Comparison of ENCODE assay signal across 9 cellular contexts in the genomic region with DNA sequence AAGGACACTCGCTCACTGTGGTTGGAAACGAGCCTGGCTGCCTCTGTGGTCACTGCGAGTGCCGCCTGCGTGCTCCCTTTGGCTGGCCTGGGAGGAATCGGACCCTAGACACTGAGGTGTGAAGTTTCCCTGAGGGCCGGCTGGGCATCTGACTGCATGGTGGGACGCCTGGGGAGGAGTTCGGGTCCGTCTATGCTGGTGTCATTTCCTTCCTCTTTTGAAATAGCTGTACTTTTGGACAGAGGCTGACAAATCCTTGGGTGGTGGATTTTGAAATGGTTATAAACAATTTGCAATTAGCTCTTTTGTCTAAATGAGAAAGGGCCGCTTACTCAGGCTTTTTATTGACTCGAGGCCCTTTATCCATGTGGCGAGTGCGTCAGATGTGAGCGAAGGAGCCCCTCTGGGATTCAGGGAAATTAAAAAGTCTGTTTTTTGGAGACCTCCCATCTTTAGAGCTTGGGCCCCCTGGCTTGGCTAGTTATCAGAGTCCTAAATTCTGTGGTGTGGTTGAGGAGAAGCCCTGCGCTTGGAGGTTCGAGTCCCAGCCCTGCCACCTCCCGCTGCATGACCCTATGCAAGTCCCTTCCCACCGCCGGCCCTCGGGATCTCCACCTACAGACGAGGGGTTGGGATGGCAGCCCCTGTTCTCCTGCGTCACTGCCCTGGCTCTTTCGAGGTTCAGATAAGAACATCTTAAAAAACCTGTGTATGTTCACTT.
A peak's percentile ranks its signal among the peaks of the same experiment; 100 is the strongest.
DNase-seq lines count a peak whose midpoint lies in the region; ATAC-seq lines count a peak whose summit lies in the region.
"Had no signal": no experiment of that assay in that cellular context is flagged by ENCODE, and none has a peak within 500 bp of the region (broad histone marks: within the 10 kb centered on the region; RNA-seq: fewer than 3 reads in every experiment).

No MANE protein-coding gene starts in this region.

- CTCF ChIA-PET in activated CD4-positive, alpha-beta T cell treated with anti-CD3 and anti-CD28 coated beads, Interleukin-2, amount 10 ng/mL, durations not matched to agents 7 days and 5 days (lab: Charles Lee): interaction anchor here (0.6 to 1.1 kb wide), 3 partner anchors 186 to 292 kb away, joined by 3 to 4 read pairs (median 4); no protein-coding TSS in a partner anchor

- POLR2A ChIA-PET in activated CD4-positive, alpha-beta T cell treated with anti-CD3 and anti-CD28 coated beads, Interleukin-2, amount 10 ng/mL, durations not matched to agents 7 days and 5 days (lab: Charles Lee): interaction anchor here (0.6 kb wide), 1 partner anchor 145 kb away, joined by 3 read pairs; no protein-coding TSS in a partner anchor

- peak; percentile 67 to 77 for DNase-seq in AML-193 (lab: John Stamatoyannopoulos, UW)
- peak; percentile 67 to 92 for DNase-seq in NOMO-1 (lab: John Stamatoyannopoulos, UW; ENCODE audit: unreplicated experiment in 2 of 2)
- DNase-seq in mucosa of gallbladder (ENCODE audit: low spot score): peak; percentile 31
- no peak for DNase-seq in activated CD4-positive, alpha-beta T cell treated with anti-CD3 and anti-CD28 coated beads, Interleukin-2, amount 10 ng/mL, durations not matched to agents 7 days and 5 days
- no peak for DNase-seq in activated naive CD4-positive, alpha-beta T cell treated with Interleukin-2 at 50 U/mL for 16 hours

- no peak overlapping the region for H3K4me3 Mint-ChIP-seq in activated CD4-positive, alpha-beta T cell treated with anti-CD3 and anti-CD28 coated beads, Interleukin-2, amount 10 ng/mL, durations not matched to agents 7 days and 5 days

- H3K9me3 Mint-ChIP-seq in activated CD4-positive, alpha-beta T cell treated with anti-CD3 and anti-CD28 coated beads, Interleukin-2, amount 10 ng/mL, durations not matched to agents 7 days and 5 days: no peaks in the 10 kb centered on the region

- H3K27ac Mint-ChIP-seq in activated CD4-positive, alpha-beta T cell treated with anti-CD3 and anti-CD28 coated beads, Interleukin-2, amount 10 ng/mL, durations not matched to agents 7 days and 5 days: no peak overlapping the region

- no peaks in the 10 kb centered on the region for H3K27me3 Mint-ChIP-seq in activated CD4-positive, alpha-beta T cell treated with anti-CD3 and anti-CD28 coated beads, Interleukin-2, amount 10 ng/mL, durations not matched to agents 7 days and 5 days

- ATAC-seq in esophagus mucosa (peak; percentile 34), HG02938 (IDR thresholded peaks at IDR 0.05; ENCODE audit: unreplicated experiment) (no peak), GM19324 (IDR thresholded peaks at IDR 0.05; ENCODE audit: low FRiP score, unreplicated experiment) (no peak)
- ATAC-seq: K562 had no signal

- H3K36me3 Mint-ChIP-seq in activated CD4-positive, alpha-beta T cell treated with anti-CD3 and anti-CD28 coated beads, Interleukin-2, amount 10 ng/mL, durations not matched to agents 7 days and 5 days (ENCODE audit: low read depth): peaks cover 5% of the 10 kb centered on the region

- no peaks in the 10 kb centered on the region for H3K4me1 Mint-ChIP-seq in activated CD4-positive, alpha-beta T cell treated with anti-CD3 and anti-CD28 coated beads, Interleukin-2, amount 10 ng/mL, durations not matched to agents 7 days and 5 days

Comparison
In these comparisons a context has a peak if more than half of its experiments do, and no peak if none do; other contexts are left out.
1. DNase-seq: peak in AML-193 (2 of 2), NOMO-1 (2 of 2) and mucosa of gallbladder (single experiment); none in activated CD4-positive, alpha-beta T cell treated with anti-CD3 and anti-CD28 coated beads, Interleukin-2, amount 10 ng/mL, durations not matched to agents 7 days and 5 days (single experiment) and activated naive CD4-positive, alpha-beta T cell treated with Interleukin-2 at 50 U/mL for 16 hours (single experiment).